Comparison of ENCODE assay signal across 21 cellular contexts in the genomic region with DNA sequence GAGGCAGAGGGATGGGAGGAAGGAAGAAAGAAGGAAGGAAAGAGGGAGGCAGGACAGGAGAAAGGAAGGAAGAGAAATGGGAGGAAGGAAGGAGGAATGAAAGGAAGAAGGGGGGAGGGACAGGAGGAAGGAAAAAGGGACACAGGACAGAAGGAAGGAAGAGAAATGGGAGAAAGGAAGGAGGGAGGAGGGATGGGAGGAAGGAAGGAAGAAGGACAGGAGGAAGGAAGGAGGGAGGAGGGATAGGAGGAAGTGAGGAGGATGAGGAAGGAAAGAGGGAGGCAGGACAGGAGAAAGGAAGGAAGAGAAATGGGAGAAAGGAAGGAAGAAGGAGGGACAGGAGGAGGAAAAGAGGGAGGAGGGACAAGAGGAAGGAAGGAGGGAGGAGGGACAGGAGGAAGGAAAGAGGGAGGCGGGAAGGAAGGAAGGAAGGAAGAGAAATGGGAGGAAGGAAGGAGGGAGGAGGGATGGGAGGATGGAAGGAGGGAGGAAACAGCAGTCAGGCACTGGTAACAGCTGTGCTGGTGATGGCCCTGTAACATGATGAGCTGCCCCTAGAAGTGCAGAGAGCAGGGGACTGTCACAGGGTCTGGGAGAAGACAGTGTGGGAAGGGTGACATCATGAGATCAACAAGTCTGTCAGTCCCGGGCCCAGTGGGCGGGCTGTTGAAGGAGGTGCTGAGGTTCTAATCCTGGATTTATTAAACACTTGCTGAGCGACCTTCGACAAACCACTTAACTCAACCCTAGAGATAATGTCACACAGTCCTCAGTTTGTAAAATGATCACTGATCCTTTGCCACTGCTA. TPM values are rescaled to one million over a fixed set of nuclear protein-coding genes. Genes with fewer than 3 reads are reported as not detected.
"Had no signal": no experiment of that assay in that cellular context is flagged by ENCODE, and none has a peak within 500 bp of the region (broad histone marks: within the 10 kb centered on the region; RNA-seq: fewer than 3 reads in every experiment).

No MANE protein-coding gene starts in this region.

- H3K27ac Mint-ChIP-seq: naive thymus-derived CD8-positive, alpha-beta T cell; stimulated activated effector memory CD8-positive, alpha-beta T cell treated with anti-CD3 and anti-CD28 coated beads, Interleukin-12 subunit alpha, Interleukin-12 subunit beta, amount 100 ng/mL, for 72 hours; type B pancreatic cell had no signal

- H3K36me3 Mint-ChIP-seq: stimulated activated effector memory CD8-positive, alpha-beta T cell treated with anti-CD3 and anti-CD28 coated beads, Interleukin-12 subunit alpha, Interleukin-12 subunit beta, amount 100 ng/mL, for 72 hours had no signal

- H3K9me3 Mint-ChIP-seq: type B pancreatic cell had no signal

- DNase-seq: dorsolateral prefrontal cortex; effector memory CD4-positive, alpha-beta T cell; heart left ventricle; hippocampal formation; kidney glomerular epithelial cell; mammary epithelial cell; mucosa of descending colon; naive thymus-derived CD8-positive, alpha-beta T cell; psoas muscle; retina; right lobe of liver; stimulated activated CD4-positive, alpha-beta T cell treated with anti-CD3 and anti-CD28 coated beads, Interleukin-4, amount 100 ng/mL, for 1 hour; stimulated activated CD8-positive, alpha-beta memory T cell treated with anti-CD3 and anti-CD28 coated beads, Interleukin-4, amount 100 ng/mL, for 48 hours; stimulated activated naive CD8-positive, alpha-beta T cell treated with anti-CD3 and anti-CD28 coated beads, Interleukin-15, Interleukin-2, amounts not matched to agents 100 U/mL and 50 U/mL, for 24 hours; thyroid gland; uterus had no signal

- H3K4me3 Mint-ChIP-seq: naive thymus-derived CD8-positive, alpha-beta T cell; stimulated activated effector memory CD8-positive, alpha-beta T cell treated with anti-CD3 and anti-CD28 coated beads, Interleukin-12 subunit alpha, Interleukin-12 subunit beta, amount 100 ng/mL, for 72 hours; type B pancreatic cell had no signal

- H3K4me1 Mint-ChIP-seq: stimulated activated effector memory CD8-positive, alpha-beta T cell treated with anti-CD3 and anti-CD28 coated beads, Interleukin-12 subunit alpha, Interleukin-12 subunit beta, amount 100 ng/mL, for 72 hours had no signal

RNA-seq across cellular contexts. Expression of a gene that starts 10.7 kb away (rescaled TPM):
- total RNA-seq: fibroblast of lung; left lobe of liver; mesenteric fat pad; mucosa of descending colon; naive thymus-derived CD8-positive, alpha-beta T cell; psoas muscle; right lobe of liver; uterus had no signal
